Comparison of ENCODE assay signal across 16 cellular contexts in the genomic region with DNA sequence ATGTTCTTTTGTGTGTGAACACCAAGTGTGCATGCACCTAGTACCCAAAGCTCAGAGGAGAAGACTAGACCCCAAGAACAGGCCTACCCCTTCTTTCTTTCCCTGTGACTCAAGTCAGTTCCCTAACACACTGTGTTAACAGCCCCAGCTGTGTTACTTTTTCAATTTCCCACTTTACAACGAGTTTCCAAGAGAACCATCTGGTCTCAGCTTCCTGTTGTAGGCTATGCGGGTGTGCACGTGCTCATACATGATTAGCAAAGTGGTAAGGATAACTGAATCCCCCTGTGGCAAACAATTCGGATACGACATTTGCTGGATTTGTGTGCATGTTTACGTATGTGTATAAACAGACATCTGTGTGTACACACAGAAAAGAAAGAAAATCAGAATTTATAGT. TPM values are rescaled to one million over a fixed set of nuclear protein-coding genes. Genes with fewer than 3 reads are reported as not detected.
DNase-seq lines count a peak whose midpoint lies in the region; ATAC-seq lines count a peak whose summit lies in the region.
"Had no signal": no experiment of that assay in that cellular context is flagged by ENCODE, and none has a peak within 500 bp of the region (broad histone marks: within the 10 kb centered on the region; RNA-seq: fewer than 3 reads in every experiment).

No MANE protein-coding gene starts in this region.

- ATAC-seq in activated naive CD4-positive, alpha-beta T cell treated with anti-CD3 and anti-CD28 coated beads, Interleukin-2, amount 50 U/mL, for 72 hours, result no peak
- ATAC-seq in stimulated activated memory B cell treated with anti-CD40 and anti-IgM and Interleukin-4, amounts not matched to agents 10 μg/mL and 1 μg/mL and 100 μg/mL, for 72 hours, result no peak
- ATAC-seq in HG02623 (IDR thresholded peaks at IDR 0.05; ENCODE audit: unreplicated experiment), result no peak
- ATAC-seq: left lobe of liver had no signal

- intact Hi-C loops in activated naive CD4-positive, alpha-beta T cell treated with anti-CD3 and anti-CD28 coated beads for 36 hours (cut with micrococcal nuclease), result no loop called here

- DNase-seq in activated naive CD4-positive, alpha-beta T cell treated with anti-CD3 and anti-CD28 coated beads for 36 hours, result no peak
- no peak for DNase-seq in activated naive CD4-positive, alpha-beta T cell treated with anti-CD3 and anti-CD28 coated beads, Interleukin-2, amount 50 U/mL, for 72 hours (ENCODE audit: low spot score in 2 of 2)
- DNase-seq in Kasumi-1 (lab: John Stamatoyannopoulos, UW) (peak; percentile 89 to 92), SHP77 (lab: John Stamatoyannopoulos, UW) (no peak)
- DNase-seq in activated naive CD8-positive, alpha-beta T cell treated with anti-CD3 and anti-CD28 coated beads for 36 hours, result no peak
- no peak for DNase-seq in NK-92 treated with Interleukin-12 subunit alpha and Interleukin-12 subunit beta, amount 100 ng/mL, for 24 hours (lab: John Stamatoyannopoulos, UW)
- DNase-seq: DMS153; KG1; NCI-H1417 treated with DMSO at 0.1 percent for 48 hours; NCI-H446; SIG-M5; stimulated activated naive CD4-positive, alpha-beta T cell treated with Interleukin-2 at 50 U/mL for 16 hours; uterus had no signal

- H3K4me3 Mint-ChIP-seq in activated naive CD4-positive, alpha-beta T cell treated with anti-CD3 and anti-CD28 coated beads for 36 hours, result no peak overlapping the region
- peak overlapping the region; percentile 32 for H3K4me3 Mint-ChIP-seq in activated naive CD8-positive, alpha-beta T cell treated with anti-CD3 and anti-CD28 coated beads for 36 hours
- no peak overlapping the region for H3K4me3 Mint-ChIP-seq in stimulated activated memory B cell treated with anti-CD40 and anti-IgM and Interleukin-4, amounts not matched to agents 10 μg/mL and 1 μg/mL and 100 μg/mL, for 72 hours

- peaks cover 66% of the 10 kb centered on the region for H3K4me1 Mint-ChIP-seq in activated naive CD4-positive, alpha-beta T cell treated with anti-CD3 and anti-CD28 coated beads for 36 hours (ENCODE audit: low read depth)
- H3K4me1 Mint-ChIP-seq in activated naive CD8-positive, alpha-beta T cell treated with anti-CD3 and anti-CD28 coated beads for 36 hours, result peaks cover 71% of the 10 kb centered on the region
- H3K4me1 Mint-ChIP-seq in stimulated activated memory B cell treated with anti-CD40 and anti-IgM and Interleukin-4, amounts not matched to agents 10 μg/mL and 1 μg/mL and 100 μg/mL, for 72 hours, result peaks cover 32% of the 10 kb centered on the region

- peaks cover 67% of the 10 kb centered on the region for H3K36me3 Mint-ChIP-seq in activated naive CD4-positive, alpha-beta T cell treated with anti-CD3 and anti-CD28 coated beads for 36 hours (ENCODE audit: low read depth)
- peaks cover 48 to 82% of the 10 kb centered on the region in 2 donors for H3K36me3 Mint-ChIP-seq in activated naive CD4-positive, alpha-beta T cell treated with anti-CD3 and anti-CD28 coated beads, Interleukin-2, amount 50 U/mL, for 72 hours
- peaks cover 87% of the 10 kb centered on the region for H3K36me3 Mint-ChIP-seq in activated naive CD8-positive, alpha-beta T cell treated with anti-CD3 and anti-CD28 coated beads for 36 hours
- peaks cover 84% of the 10 kb centered on the region for H3K36me3 Mint-ChIP-seq in stimulated activated memory B cell treated with anti-CD40 and anti-IgM and Interleukin-4, amounts not matched to agents 10 μg/mL and 1 μg/mL and 100 μg/mL, for 72 hours

- no peaks in the 10 kb centered on the region for H3K9me3 Mint-ChIP-seq in activated naive CD4-positive, alpha-beta T cell treated with anti-CD3 and anti-CD28 coated beads for 36 hours
- no peaks in the 10 kb centered on the region for H3K9me3 Mint-ChIP-seq in activated naive CD4-positive, alpha-beta T cell treated with anti-CD3 and anti-CD28 coated beads, Interleukin-2, amount 50 U/mL, for 72 hours
- H3K9me3 Mint-ChIP-seq in activated naive CD8-positive, alpha-beta T cell treated with anti-CD3 and anti-CD28 coated beads for 36 hours, result peaks cover 6% of the 10 kb centered on the region
- no peaks in the 10 kb centered on the region for H3K9me3 Mint-ChIP-seq in stimulated activated memory B cell treated with anti-CD40 and anti-IgM and Interleukin-4, amounts not matched to agents 10 μg/mL and 1 μg/mL and 100 μg/mL, for 72 hours

- no peaks in the 10 kb centered on the region for H3K27me3 Mint-ChIP-seq in activated naive CD4-positive, alpha-beta T cell treated with anti-CD3 and anti-CD28 coated beads for 36 hours (ENCODE audit: low read depth)
- no peaks in the 10 kb centered on the region for H3K27me3 Mint-ChIP-seq in activated naive CD8-positive, alpha-beta T cell treated with anti-CD3 and anti-CD28 coated beads for 36 hours
- no peaks in the 10 kb centered on the region for H3K27me3 Mint-ChIP-seq in stimulated activated memory B cell treated with anti-CD40 and anti-IgM and Interleukin-4, amounts not matched to agents 10 μg/mL and 1 μg/mL and 100 μg/mL, for 72 hours

- CTCF ChIA-PET in activated naive CD4-positive, alpha-beta T cell treated with anti-CD3 and anti-CD28 coated beads for 36 hours (lab: Charles Lee), result no interaction called here

- H3K27ac Mint-ChIP-seq in activated naive CD4-positive, alpha-beta T cell treated with anti-CD3 and anti-CD28 coated beads for 36 hours, result peak overlapping the region; percentile 78
- peak overlapping the region in 1 of 2 donors; percentile 92 for H3K27ac Mint-ChIP-seq in activated naive CD4-positive, alpha-beta T cell treated with anti-CD3 and anti-CD28 coated beads, Interleukin-2, amount 50 U/mL, for 72 hours
- peak overlapping the region; percentile 99 for H3K27ac Mint-ChIP-seq in activated naive CD8-positive, alpha-beta T cell treated with anti-CD3 and anti-CD28 coated beads for 36 hours
- H3K27ac Mint-ChIP-seq in stimulated activated memory B cell treated with anti-CD40 and anti-IgM and Interleukin-4, amounts not matched to agents 10 μg/mL and 1 μg/mL and 100 μg/mL, for 72 hours, result peak overlapping the region; percentile 30

RNA-seq across cellular contexts. Expression of a gene that starts 17.9 kb away (rescaled TPM):
- 10 to 100 TPM; 16.6 to 19.4 TPM for total RNA-seq in activated naive CD4-positive, alpha-beta T cell treated with anti-CD3 and anti-CD28 coated beads for 36 hours
- total RNA-seq in activated naive CD4-positive, alpha-beta T cell treated with anti-CD3 and anti-CD28 coated beads, Interleukin-2, amount 50 U/mL, for 72 hours, result 10 to 100 TPM; 42.2 to 44.4 TPM
- total RNA-seq in activated naive CD8-positive, alpha-beta T cell treated with anti-CD3 and anti-CD28 coated beads for 36 hours, result 10 to 100 TPM; 36.9 to 43.7 TPM

RNA-seq across cellular contexts. Expression of a gene that starts 18.6 kb away (rescaled TPM):
- total RNA-seq in activated naive CD4-positive, alpha-beta T cell treated with anti-CD3 and anti-CD28 coated beads for 36 hours, result 10 to 100 TPM; 23.9 TPM
- total RNA-seq in activated naive CD4-positive, alpha-beta T cell treated with anti-CD3 and anti-CD28 coated beads, Interleukin-2, amount 50 U/mL, for 72 hours, result 10 to 100 TPM; 21.4 to 33.5 TPM
- 10 to 100 TPM; 25.3 to 25.9 TPM for total RNA-seq in activated naive CD8-positive, alpha-beta T cell treated with anti-CD3 and anti-CD28 coated beads for 36 hours

Comparison
In these comparisons a context has a peak if more than half of its experiments do, and no peak if none do; other contexts are left out.
1. DNase-seq: peak in Kasumi-1 (2 of 2); none in activated naive CD4-positive, alpha-beta T cell treated with anti-CD3 and anti-CD28 coated beads for 36 hours (single experiment), activated naive CD4-positive, alpha-beta T cell treated with anti-CD3 and anti-CD28 coated beads, Interleukin-2, amount 50 U/mL, for 72 hours (0 of 2), activated naive CD8-positive, alpha-beta T cell treated with anti-CD3 and anti-CD28 coated beads for 36 hours (single experiment), NK-92 treated with Interleukin-12 subunit alpha and Interleukin-12 subunit beta, amount 100 ng/mL, for 24 hours (single experiment) and SHP77 (0 of 2).